ENCODE assay signal across 25 cellular contexts in the genomic region with DNA sequence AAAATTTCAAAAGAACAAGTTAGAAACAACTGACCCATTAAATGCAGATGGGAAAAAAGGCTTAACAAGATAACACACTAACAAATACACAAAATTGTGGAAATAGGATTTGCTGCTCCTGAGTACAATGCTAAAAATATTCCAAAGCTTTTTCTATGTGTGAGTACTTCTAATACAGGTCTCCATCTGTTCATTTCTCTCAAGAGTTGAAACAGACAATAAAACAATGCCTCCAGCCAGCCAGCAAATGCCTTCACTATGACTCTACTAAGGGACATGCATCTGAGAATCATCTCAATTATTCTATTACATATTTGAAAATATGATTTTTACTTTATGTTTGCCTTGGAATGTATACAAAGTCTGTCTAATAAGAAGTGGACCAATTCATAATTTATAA.
"Had no signal": no experiment of that assay in that cellular context is flagged by ENCODE, and none has a peak within 500 bp of the region (broad histone marks: within the 10 kb centered on the region; RNA-seq: fewer than 3 reads in every experiment).

No MANE protein-coding gene starts in this region.

- H3K4me3 ChIP-seq: cardiac muscle cell, SK-N-MC had no signal

- DNase-seq: activated CD4-positive, alpha-beta T cell treated with anti-CD3 and anti-CD28 coated beads for 4 hours; activated CD8-positive, alpha-beta memory T cell treated with anti-CD3 and anti-CD28 coated beads, Interleukin-2, amount 50 U/mL, for 48 hours; activated CD8-positive, alpha-beta T cell treated with anti-CD3 and anti-CD28 coated beads, Interleukin-2, amount 10 ng/mL, durations not matched to agents 7 days and 5 days; activated naive CD4-positive, alpha-beta T cell; activated naive CD8-positive, alpha-beta T cell treated with anti-CD3 and anti-CD28 coated beads, Interleukin-2, amount 50 U/mL, for 24 hours; activated T-cell treated with anti-CD3 and anti-CD28 coated beads, Interleukin-2, amount 50 U/mL, for 1 hour; amniotic stem cell; brain microvascular endothelial cell; MM.1S; NCI-H1105 treated with DMSO at 0.1 percent for 48 hours; NCI-H1436 treated with DMSO at 0.1 percent for 48 hours; NCI-H2081; NCI-H2227 treated with DMSO at 0.1 percent for 48 hours; NCI-H526; NCI-H774; NK-92 treated with Interleukin-12 subunit alpha and Interleukin-12 subunit beta, amount 100 ng/mL, for 24 hours; OCI-M1; RPMI8226 had no signal

- H3K36me3 ChIP-seq: brain microvascular endothelial cell, cardiac muscle cell had no signal

- ATAC-seq: activated CD4-positive, CD25-positive, alpha-beta regulatory T cell treated with anti-CD3 and anti-CD28 coated beads, Interleukin-2, amount 50 U/mL, for 24 hours; activated CD8-positive, alpha-beta T cell treated with anti-CD3 and anti-CD28 coated beads, Interleukin-2, amount 10 ng/mL, durations not matched to agents 7 days and 5 days; activated naive CD4-positive, alpha-beta T cell treated with anti-CD3 and anti-CD28 coated beads, Interleukin-2, amount 50 U/mL, for 72 hours; activated naive CD8-positive, alpha-beta T cell treated with anti-CD3 and anti-CD28 coated beads, Interleukin-2, amount 50 U/mL, for 24 hours; Panc1; Right ventricle myocardium inferior had no signal

- H3K27ac Mint-ChIP-seq: activated CD8-positive, alpha-beta T cell treated with anti-CD3 and anti-CD28 coated beads, Interleukin-2, amount 10 ng/mL, durations not matched to agents 7 days and 5 days; activated naive CD4-positive, alpha-beta T cell treated with anti-CD3 and anti-CD28 coated beads, Interleukin-2, amount 50 U/mL, for 72 hours; activated naive CD8-positive, alpha-beta T cell treated with anti-CD3 and anti-CD28 coated beads, Interleukin-2, amount 50 U/mL, for 24 hours; T-helper 1 cell treated with Interleukin-12 subunit alpha and Interleukin-12 subunit beta and Interleukin-4 antibody, amounts not matched to agents 30 μg/mL and 1 μg/mL, for 36 hours had no signal

- H3K4me3 Mint-ChIP-seq: activated CD8-positive, alpha-beta T cell treated with anti-CD3 and anti-CD28 coated beads, Interleukin-2, amount 10 ng/mL, durations not matched to agents 7 days and 5 days; activated naive CD8-positive, alpha-beta T cell treated with anti-CD3 and anti-CD28 coated beads, Interleukin-2, amount 50 U/mL, for 24 hours; T-helper 1 cell treated with Interleukin-12 subunit alpha and Interleukin-12 subunit beta and Interleukin-4 antibody, amounts not matched to agents 30 μg/mL and 1 μg/mL, for 36 hours had no signal

- H3K36me3 Mint-ChIP-seq: activated naive CD4-positive, alpha-beta T cell treated with anti-CD3 and anti-CD28 coated beads, Interleukin-2, amount 50 U/mL, for 72 hours had no signal

- H3K4me1 Mint-ChIP-seq: activated naive CD8-positive, alpha-beta T cell treated with anti-CD3 and anti-CD28 coated beads, Interleukin-2, amount 50 U/mL, for 24 hours had no signal

- H3K9me3 Mint-ChIP-seq: activated naive CD4-positive, alpha-beta T cell treated with anti-CD3 and anti-CD28 coated beads, Interleukin-2, amount 50 U/mL, for 72 hours; activated naive CD8-positive, alpha-beta T cell treated with anti-CD3 and anti-CD28 coated beads, Interleukin-2, amount 50 U/mL, for 24 hours; T-helper 1 cell treated with Interleukin-12 subunit alpha and Interleukin-12 subunit beta and Interleukin-4 antibody, amounts not matched to agents 30 μg/mL and 1 μg/mL, for 36 hours had no signal

- H3K27me3 ChIP-seq: brain microvascular endothelial cell, cardiac muscle cell had no signal

- H3K27ac ChIP-seq: brain microvascular endothelial cell, cardiac muscle cell, SK-N-MC had no signal
